ENCODE assay signal across 8 cellular contexts in genomic region chr3:38039101-38039898, GRCh38. TPM values are rescaled to one million over a fixed set of nuclear protein-coding genes. Genes with fewer than 3 reads are reported as not detected.
DNase-seq lines count a peak whose midpoint lies in the region; ATAC-seq lines count a peak whose summit lies in the region.

Gene DLEC1, plus strand, starts transcription at chr3:38039208. Its CDS starts 18 bp downstream, at chr3:38039226.

- H3K4me1 ChIP-seq in mononuclear cell (ENCODE audit: insufficient read depth, low read length), result peaks cover 42% of the 10 kb centered on the region

- peak within 1 kb of the TSS; percentile 40 for H3K4me3 ChIP-seq in mononuclear cell (ENCODE audit: low read length)

- DNase-seq in Ammon's horn (ENCODE audit: low spot score) (peak; percentile 61), ecto neural progenitor cell (ENCODE audit: low spot score) (peak; percentile 80), SKM-1 (lab: John Stamatoyannopoulos, UW; ENCODE audit: unreplicated experiment) (no peak)
- DNase-seq in activated CD4-positive, alpha-beta T cell treated with anti-CD3 and anti-CD28 coated beads for 4 hours, result peak; percentile 71 to 78
- DNase-seq in stimulated activated CD8-positive, alpha-beta memory T cell treated with anti-CD3 and anti-CD28 coated beads, Interleukin-4, amount 100 ng/mL, for 1 hour (ENCODE audit: low read depth in 2 of 2, low spot score in 1 of 2), result peak; percentile 62 to 73

- ATAC-seq in GM19328 (IDR thresholded peaks at IDR 0.05; ENCODE audit: unreplicated experiment) (peak; percentile 84), HG03460 (IDR thresholded peaks at IDR 0.05; ENCODE audit: unreplicated experiment) (peak; percentile 89)

- no peaks in the 10 kb centered on the region for H3K27me3 ChIP-seq in mononuclear cell (ENCODE audit: insufficient read depth, low read length)

- no peaks in the 10 kb centered on the region for H3K9me3 ChIP-seq in mononuclear cell (ENCODE audit: low read depth, low read length)

RNA-seq across cellular contexts. Expression of gene DLEC1, which starts in this region (rescaled TPM):
- total RNA-seq in mononuclear cell, result 1.7 TPM
